In genomic region chr7:152759655-152760383, GRCh38 we compare ENCODE assay signal across 8 cellular contexts. TPM values are rescaled to one million over a fixed set of nuclear protein-coding genes. Genes with fewer than 3 reads are reported as not detected.
A peak's percentile ranks its signal among the peaks of the same experiment; 100 is the strongest.
DNase-seq lines count a peak whose midpoint lies in the region; ATAC-seq and TF ChIP-seq lines count a peak whose summit lies in the region.

TSS of gene ACTR3B (plus strand) at chr7:152759752. CDS start at chr7:152759883, 131 bp downstream.

- peaks cover 5% of the 10 kb centered on the region for H3K27me3 ChIP-seq in CD8-positive, alpha-beta memory T cell (ENCODE audit: insufficient read depth, low read length, poor library complexity, severe bottlenecking)
- H3K27me3 ChIP-seq in OCI-LY1 (ENCODE audit: insufficient read depth, low read length) (no peaks in the 10 kb centered on the region), muscle layer of duodenum (ENCODE audit: low read depth, low read length) (no peaks in the 10 kb centered on the region)

- H3K36me3 Mint-ChIP-seq in CD8-positive, alpha-beta memory T cell: peaks cover 0 to 6% (median 1%) of the 10 kb centered on the region in 3 donors
- H3K36me3 Mint-ChIP-seq in activated T-cell treated with anti-CD3 and anti-CD28 coated beads, Interleukin-2, amount 50 U/mL, for 4 hours (ENCODE audit: insufficient read depth): no peaks in the 10 kb centered on the region

- H2AFZ ChIP-seq in OCI-LY1 (ENCODE audit: low read length): peak within 1 kb of the TSS; percentile 100

- POLR2A ChIA-PET in CD8-positive, alpha-beta memory T cell (lab: Charles Lee): interaction anchor here (0.6 kb wide), 1 partner anchor 83 kb away, joined by 4 read pairs; no protein-coding TSS in a partner anchor

- DNase-seq in CD8-positive, alpha-beta memory T cell: peak; percentile 87 to 93 (median 88)
- peak; percentile 92 for DNase-seq in activated T-cell treated with anti-CD3 and anti-CD28 coated beads, Interleukin-2, amount 50 U/mL, for 4 hours
- peak; percentile 83 to 84 for DNase-seq in stimulated activated CD8-positive, alpha-beta memory T cell treated with anti-CD3 and anti-CD28 coated beads, Interleukin-7, amount 100 ng/mL, for 1 hour (ENCODE audit: low read depth in 2 of 2)

- H3K4me1 Mint-ChIP-seq in CD8-positive, alpha-beta memory T cell: peaks cover 19 to 26% (median 23%) of the 10 kb centered on the region in 3 donors
- H3K4me1 Mint-ChIP-seq in activated T-cell treated with anti-CD3 and anti-CD28 coated beads, Interleukin-2, amount 50 U/mL, for 4 hours (ENCODE audit: low read depth): peaks cover 21% of the 10 kb centered on the region

- H3K9me3 Mint-ChIP-seq in CD8-positive, alpha-beta memory T cell: peaks cover 0 to 1% (median 0%) of the 10 kb centered on the region in 5 donors
- H3K9me3 Mint-ChIP-seq in activated T-cell treated with anti-CD3 and anti-CD28 coated beads, Interleukin-2, amount 50 U/mL, for 4 hours: no peaks in the 10 kb centered on the region

- CTCF ChIA-PET in CD8-positive, alpha-beta memory T cell (lab: Charles Lee): interaction anchor here (0.5 kb wide), 1 partner anchor 16 kb away, joined by 4 read pairs; no protein-coding TSS in a partner anchor

- ATAC-seq in GM19351 (IDR thresholded peaks at IDR 0.05; ENCODE audit: unreplicated experiment) (peak; percentile 80), HG03460 (IDR thresholded peaks at IDR 0.05; ENCODE audit: unreplicated experiment) (peak; percentile 82), esophagus mucosa (peak; percentile 98)
- peak; percentile 89 to 92 for ATAC-seq in activated T-cell treated with anti-CD3 and anti-CD28 coated beads, Interleukin-2, amount 50 U/mL, for 4 hours

- H3K4me1 ChIP-seq in CD8-positive, alpha-beta memory T cell (ENCODE audit: insufficient read depth, low read length): peaks cover 18% of the 10 kb centered on the region
- H3K4me1 ChIP-seq in OCI-LY1 (ENCODE audit: insufficient read depth, low read length, severe bottlenecking): peaks cover 20% of the 10 kb centered on the region
- peaks cover 0 to 9% of the 10 kb centered on the region in 2 donors for H3K4me1 ChIP-seq in muscle layer of duodenum (ENCODE audit: control insufficient read depth in 1 of 2, insufficient read depth in 2 of 2, low read length in 2 of 2)

- H3K79me2 ChIP-seq in OCI-LY1 (ENCODE audit: insufficient read depth, low read length): 0 out of 2 replicates have a peak, but pooled peaks cover 3% of the 10 kb centered on the region

- peak within 1 kb of the TSS; percentile 92 to 98 (median 96) for H3K27ac Mint-ChIP-seq in CD8-positive, alpha-beta memory T cell

- H3F3A ChIP-seq in OCI-LY1 (ENCODE audit: insufficient read depth, low read length): no peaks in the 10 kb centered on the region; the same call in 1 of the 2 replicates

- peak within 1 kb of the TSS; percentile 92 to 95 (median 94) for H3K4me3 Mint-ChIP-seq in CD8-positive, alpha-beta memory T cell
- H3K4me3 Mint-ChIP-seq in activated T-cell treated with anti-CD3 and anti-CD28 coated beads, Interleukin-2, amount 50 U/mL, for 4 hours: peak within 1 kb of the TSS; percentile 92

- H3K27ac ChIP-seq in CD8-positive, alpha-beta memory T cell (ENCODE audit: low read depth, low read length): peak within 1 kb of the TSS; percentile 79
- H3K27ac ChIP-seq in OCI-LY1 (ENCODE audit: low read depth, low read length, poor library complexity, severe bottlenecking) (peak within 1 kb of the TSS; percentile 38), muscle layer of duodenum (ENCODE audit: low read length) (peak within 1 kb of the TSS; percentile 58)

- 0 out of 2 replicates have a peak, but pooled peaks have one; percentile 2 for TF ChIP-seq CTCF in OCI-LY1 (IDR thresholded peaks at IDR 0.05; ENCODE audit: low read length)

- H4K20me1 ChIP-seq in OCI-LY1 (ENCODE audit: insufficient read depth, low read length): no peaks in the 10 kb centered on the region

- peak within 1 kb of the TSS; percentile 99 for H3K4me2 ChIP-seq in OCI-LY1 (ENCODE audit: low read length)

- peak within 1 kb of the TSS; percentile 66 for H3K4me3 ChIP-seq in CD8-positive, alpha-beta memory T cell (ENCODE audit: low read length)
- H3K4me3 ChIP-seq in OCI-LY1 (ENCODE audit: low read depth, low read length, poor library complexity, severe bottlenecking) (peak within 1 kb of the TSS; percentile 69), muscle layer of duodenum (ENCODE audit: low read depth in 1 of 2, low read length in 2 of 2) (peak within 1 kb of the TSS; percentile 77 to 79)

- H3K9ac ChIP-seq in OCI-LY1 (ENCODE audit: low read length): peak within 1 kb of the TSS; percentile 71

- H3K9me2 ChIP-seq in OCI-LY1 (ENCODE audit: low read depth, low read length): no peaks in the 10 kb centered on the region

- H3K9me3 ChIP-seq in CD8-positive, alpha-beta memory T cell (ENCODE audit: low read length): no peaks in the 10 kb centered on the region
- no peaks in the 10 kb centered on the region for H3K9me3 ChIP-seq in OCI-LY1 (ENCODE audit: low read length)
- H3K9me3 ChIP-seq in muscle layer of duodenum (ENCODE audit: control insufficient read depth in 1 of 2, low read length in 2 of 2): no peaks in the 10 kb centered on the region

- no peaks in the 10 kb centered on the region for H3K36me3 ChIP-seq in CD8-positive, alpha-beta memory T cell (ENCODE audit: insufficient read depth, low read length)
- H3K36me3 ChIP-seq in OCI-LY1 (ENCODE audit: insufficient read depth, low read length) (no peaks in the 10 kb centered on the region), muscle layer of duodenum (ENCODE audit: control insufficient read depth in 1 of 2, insufficient read depth in 2 of 2, low read length in 2 of 2) (no peaks in the 10 kb centered on the region)

- H3K27me3 Mint-ChIP-seq in CD8-positive, alpha-beta memory T cell: no peaks in the 10 kb centered on the region
- no peaks in the 10 kb centered on the region for H3K27me3 Mint-ChIP-seq in activated T-cell treated with anti-CD3 and anti-CD28 coated beads, Interleukin-2, amount 50 U/mL, for 4 hours (ENCODE audit: low read depth)

RNA-seq across cellular contexts. Expression of gene ACTR3B, which starts in this region (rescaled TPM):
- total RNA-seq in CD8-positive, alpha-beta memory T cell: 10 to 100 TPM; 11.3 to 11.5 TPM
- 10.2 TPM for polyA plus RNA-seq in CD8-positive, alpha-beta memory T cell
- total RNA-seq in activated T-cell treated with anti-CD3 and anti-CD28 coated beads, Interleukin-2, amount 50 U/mL, for 4 hours: 10 to 100 TPM in 1 of 3 donors, 1 to 10 TPM in 2; 7.6 to 11.1 (median 8.7) TPM
- 3.1 TPM for total RNA-seq in esophagus mucosa

Comparison
In these comparisons a context has a peak if more than half of its experiments do, and no peak if none do; other contexts are left out.
1. Peak in every context shown above with its lines: DNase-seq, ATAC-seq, H3K4me3 ChIP-seq and H3K27ac ChIP-seq.